Comparison of ENCODE assay signal across 14 cellular contexts in the genomic region with DNA sequence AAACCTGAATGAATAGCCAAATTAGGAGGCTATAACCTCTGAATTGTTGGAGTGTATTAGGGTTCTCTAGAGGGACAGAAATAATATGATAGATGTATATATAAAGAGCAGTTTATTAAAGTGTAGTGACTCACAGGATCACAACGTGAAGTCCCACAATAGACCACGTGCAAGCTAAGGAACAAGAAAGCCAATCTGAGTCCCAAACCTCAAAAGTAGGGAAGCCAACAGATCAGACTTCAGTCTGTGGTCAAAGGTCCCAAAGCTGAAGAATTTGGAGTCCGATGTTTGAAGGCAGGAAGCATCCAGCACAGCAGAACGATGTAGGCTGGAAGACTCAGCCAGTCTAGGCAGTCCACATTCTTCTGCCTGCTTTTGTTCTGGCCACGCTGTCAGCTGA.
"Had no signal": no experiment of that assay in that cellular context is flagged by ENCODE, and none has a peak within 500 bp of the region (broad histone marks: within the 10 kb centered on the region; RNA-seq: fewer than 3 reads in every experiment).

No MANE protein-coding gene starts in this region.

- H3K4me1 ChIP-seq: left ventricle myocardium inferior, transverse colon had no signal

- DNase-seq: activated CD4-positive, alpha-beta memory T cell treated with anti-CD3 and anti-CD28 coated beads for 36 hours; activated effector memory CD4-positive, alpha-beta T cell treated with Interleukin-2 at 50 U/mL for 16 hours; activated naive CD4-positive, alpha-beta T cell treated with anti-CD3 and anti-CD28 coated beads, Interleukin-2, amount 50 U/mL, for 16 hours; activated T-cell treated with anti-CD3 and anti-CD28 coated beads, Interleukin-2, amount 50 U/mL, for 4 hours; erythroblast; left ventricle myocardium inferior; mucosa of descending colon; naive thymus-derived CD8-positive, alpha-beta T cell; retina; stimulated activated CD4-positive, alpha-beta T cell treated with anti-CD3 and anti-CD28 coated beads, Interleukin-15, amount 100 ng/mL, for 24 hours; stimulated activated CD4-positive, alpha-beta T cell treated with anti-CD3 and anti-CD28 coated beads, Interleukin-4, amount 100 ng/mL, for 1 hour; stimulated activated naive B cell treated with anti-CD40 and anti-IgM and Interleukin-4, amounts not matched to agents 10 μg/mL and 1 μg/mL and 100 μg/mL, for 72 hours; transverse colon had no signal

- H3K36me3 ChIP-seq: left ventricle myocardium inferior, transverse colon had no signal

- H3K27ac ChIP-seq: left ventricle myocardium inferior, skin epidermis, transverse colon had no signal

- H3K9me3 ChIP-seq: mucosa of descending colon, transverse colon had no signal

- H3K27me3 ChIP-seq: transverse colon had no signal

- H3K4me3 ChIP-seq: left ventricle myocardium inferior, mucosa of descending colon, skin epidermis, transverse colon had no signal
